1 cellular context compared by ENCODE assay signal in genomic region chr4:78551420-78552351, GRCh38.
TF ChIP-seq lines count a peak whose summit lies in the region.

Gene ANXA3 (plus strand): TSS chr4:78551770. CDS start chr4:78554474, 2,704 bp downstream.

TF ChIP-seq in liver, 16 proteins besides CTCF, POLR2A, EP300 and RAD21 (continued from another document):
- TF ChIP-seq ZBTB33 (IDR thresholded peaks at IDR 0.05) (no peak), FOXA1 (IDR thresholded peaks at IDR 0.05) (no peak), GABPA (IDR thresholded peaks at IDR 0.05 in 1 of 2, conservative IDR thresholded peaks at IDR 0.05 in 1 of 2) (no peak), HNF4G (IDR thresholded peaks at IDR 0.05) (no peak), YY1 (IDR thresholded peaks at IDR 0.05) (no peak), HNF4A (conservative IDR thresholded peaks at IDR 0.05) (no peak), SP1 (IDR thresholded peaks at IDR 0.05) (no peak), FOXA2 (IDR thresholded peaks at IDR 0.05) (no peak)
- TF ChIP-seq, protein P1, sequence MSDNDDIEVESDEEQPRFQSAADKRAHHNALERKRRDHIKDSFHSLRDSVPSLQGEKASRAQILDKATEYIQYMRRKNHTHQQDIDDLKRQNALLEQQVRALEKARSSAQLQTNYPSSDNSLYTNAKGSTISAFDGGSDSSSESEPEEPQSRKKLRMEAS (IDR thresholded peaks at IDR 0.05) = no peak
- TF ChIP-seq, protein P2, sequence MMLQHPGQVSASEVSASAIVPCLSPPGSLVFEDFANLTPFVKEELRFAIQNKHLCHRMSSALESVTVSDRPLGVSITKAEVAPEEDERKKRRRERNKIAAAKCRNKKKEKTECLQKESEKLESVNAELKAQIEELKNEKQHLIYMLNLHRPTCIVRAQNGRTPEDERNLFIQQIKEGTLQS (IDR thresholded peaks at IDR 0.05) = no peak
